ENCODE assay signal across 24 cellular contexts in genomic region chr4:180635276-180635675, GRCh38.
DNase-seq lines count a peak whose midpoint lies in the region; ATAC-seq and TF ChIP-seq lines count a peak whose summit lies in the region.
"Had no signal": no experiment of that assay in that cellular context is flagged by ENCODE, and none has a peak within 500 bp of the region (broad histone marks: within the 10 kb centered on the region; RNA-seq: fewer than 3 reads in every experiment).

No MANE protein-coding gene starts in this region.

- no peaks in the 10 kb centered on the region for H3K4me1 ChIP-seq in mammary epithelial cell (ENCODE audit: insufficient read depth, low read length)
- peaks cover 3% of the 10 kb centered on the region for H3K4me1 ChIP-seq in neural progenitor cell
- H3K4me1 ChIP-seq in hepatocyte (ENCODE audit: insufficient read depth): no peaks in the 10 kb centered on the region
- H3K4me1 ChIP-seq in psoas muscle: no peaks in the 10 kb centered on the region
- H3K4me1 ChIP-seq: pancreas had no signal

- H3K4me2 ChIP-seq in mammary epithelial cell (ENCODE audit: insufficient read depth, low read depth, low read length): no peak overlapping the region
- H3K4me2 ChIP-seq in neural progenitor cell: no peak overlapping the region
- no peak overlapping the region for H3K4me2 ChIP-seq in hepatocyte

- TF ChIP-seq CTCF in mammary epithelial cell (conservative IDR thresholded peaks at IDR 0.05 in 1 of 2, IDR thresholded peaks at IDR 0.05 in 1 of 2; ENCODE audit: extremely low read depth in 1 of 2, insufficient read depth in 1 of 2, low read depth in 1 of 2, low read length in 2 of 2) (no peak), neural progenitor cell (IDR thresholded peaks at IDR 0.05) (no peak), hepatocyte (IDR thresholded peaks at IDR 0.05; ENCODE audit: poor library complexity) (no peak), endothelial cell (IDR thresholded peaks at IDR 0.05; ENCODE audit: unreplicated experiment) (no peak), psoas muscle (IDR thresholded peaks at IDR 0.05) (no peak)

- H2AFZ ChIP-seq in mammary epithelial cell (ENCODE audit: low read depth, low read length): peak overlapping the region; percentile 33
- H2AFZ ChIP-seq in neural progenitor cell (replicated peaks): peak overlapping the region; percentile 76
- H2AFZ ChIP-seq in hepatocyte: no peak overlapping the region

- dilution Hi-C loops in mammary epithelial cell (cut with HindIII; ENCODE audit: low sequenced_read_pairs): no loop called here

- no peak overlapping the region for H3K9ac ChIP-seq in mammary epithelial cell (ENCODE audit: insufficient read depth, low read length)
- H3K9ac ChIP-seq in neural progenitor cell: no peak overlapping the region

- H3K4me3 Mint-ChIP-seq in neural progenitor cell: no peak overlapping the region
- no peak overlapping the region for H3K4me3 Mint-ChIP-seq in endothelial cell (ENCODE audit: unreplicated experiment)
- H3K4me3 Mint-ChIP-seq: activated CD4-positive, alpha-beta T cell treated with anti-CD3 and anti-CD28 coated beads, Interleukin-2, amount 10 ng/mL, durations not matched to agents 7 days and 5 days; activated naive CD8-positive, alpha-beta T cell treated with anti-CD3 and anti-CD28 coated beads, Interleukin-2, amount 10 ng/mL, durations not matched to agents 7 days and 5 days; CD8-positive, alpha-beta T cell; dendritic cell treated with granulocyte-macrophage colony-stimulating factor and Interleukin-4, amounts not matched to agents 40 ng/mL and 50 ng/mL, for 4 days; naive B cell had no signal

- no TSS peak for BruUV-seq in mammary epithelial cell (replicated peaks; lab: Mats Ljungman, UMichigan)

- H3F3A ChIP-seq in neural progenitor cell (ENCODE audit: low read depth): no peaks in the 10 kb centered on the region

- no peak for ATAC-seq in psoas muscle
- ATAC-seq: CD8-positive, alpha-beta T cell; pancreas had no signal

- CTCF ChIA-PET in mammary epithelial cell (lab: Charles Lee; ENCODE audit: low non-redundant PET): no interaction called here

- intact Hi-C loops in mammary epithelial cell (cut with micrococcal nuclease): no loop called here
- intact Hi-C loops in psoas muscle (cut with DNase I): no loop called here

- no peaks in the 10 kb centered on the region for H3K9me3 ChIP-seq in mammary epithelial cell (replicated peaks; ENCODE audit: insufficient read depth, low read length)
- no peaks in the 10 kb centered on the region for H3K9me3 ChIP-seq in neural progenitor cell (ENCODE audit: low read depth)
- H3K9me3 ChIP-seq in hepatocyte (ENCODE audit: low read depth): no peaks in the 10 kb centered on the region
- H3K9me3 ChIP-seq in psoas muscle: no peaks in the 10 kb centered on the region
- H3K9me3 ChIP-seq: pancreas had no signal

- H3K27me3 ChIP-seq in mammary epithelial cell (ENCODE audit: insufficient read depth, low read length) (peaks cover 4% of the 10 kb centered on the region), neural progenitor cell (no peaks in the 10 kb centered on the region), hepatocyte (no peaks in the 10 kb centered on the region), psoas muscle (ENCODE audit: insufficient read depth in 3 of 3, low read length in 2 of 3) (no peaks in the 10 kb centered on the region)

- 45% methylated on average over 8 of the region's 8 CpGs for WGBS in mammary epithelial cell (ENCODE audit: low coverage, missing lambda C conversion rate)
- 68% methylated on average over 8 of the region's 8 CpGs for WGBS in hepatocyte (ENCODE audit: low lambda C conversion rate, missing lambda C conversion rate)
- 62 to 73% (median 71%) methylated on average over 8 of the region's 8 CpGs for WGBS in psoas muscle, 3 donors

- H3K27ac Mint-ChIP-seq in neural progenitor cell (peak overlapping the region; percentile 92), endothelial cell (ENCODE audit: unreplicated experiment) (no peak overlapping the region)
- H3K27ac Mint-ChIP-seq: activated CD4-positive, alpha-beta T cell treated with anti-CD3 and anti-CD28 coated beads, Interleukin-2, amount 10 ng/mL, durations not matched to agents 7 days and 5 days; activated naive CD8-positive, alpha-beta T cell treated with anti-CD3 and anti-CD28 coated beads, Interleukin-2, amount 10 ng/mL, durations not matched to agents 7 days and 5 days; activated T-helper 2 cell treated with anti-CD3 and anti-CD28 coated beads, Interferon-gamma antibody, Interleukin-2, Interleukin-4, amounts not matched to agents 10 μg/mL and 5 μg/mL and 100 μg/mL, durations not matched to agents 14 hours and 24 hours and 36 hours; CD8-positive, alpha-beta T cell; dendritic cell treated with granulocyte-macrophage colony-stimulating factor and Interleukin-4, amounts not matched to agents 40 ng/mL and 50 ng/mL, for 4 days; naive B cell had no signal

- H3K36me3 Mint-ChIP-seq in neural progenitor cell (no peaks in the 10 kb centered on the region), endothelial cell (ENCODE audit: low read depth, unreplicated experiment) (no peaks in the 10 kb centered on the region)
- H3K36me3 Mint-ChIP-seq: activated naive CD8-positive, alpha-beta T cell treated with anti-CD3 and anti-CD28 coated beads, Interleukin-2, amount 10 ng/mL, durations not matched to agents 7 days and 5 days; CD8-positive, alpha-beta T cell; naive B cell had no signal

- no peaks in the 10 kb centered on the region for H3K9me2 ChIP-seq in hepatocyte (replicated peaks; ENCODE audit: insufficient read depth)

- H3K27ac ChIP-seq in mammary epithelial cell (ENCODE audit: insufficient read depth, low read depth, low read length) (no peak overlapping the region), neural progenitor cell (no peak overlapping the region), hepatocyte (no peak overlapping the region), psoas muscle (no peak overlapping the region)
- H3K27ac ChIP-seq: pancreas had no signal

- H4K20me1 ChIP-seq in mammary epithelial cell (ENCODE audit: insufficient read depth, low read length): no peaks in the 10 kb centered on the region
- H4K20me1 ChIP-seq in neural progenitor cell (ENCODE audit: low read depth): no peaks in the 10 kb centered on the region
- no peaks in the 10 kb centered on the region for H4K20me1 ChIP-seq in hepatocyte (ENCODE audit: insufficient read depth, poor library complexity, severe bottlenecking)

- H3K4me1 Mint-ChIP-seq in neural progenitor cell (peaks cover 56% of the 10 kb centered on the region), endothelial cell (ENCODE audit: unreplicated experiment) (peaks cover 3% of the 10 kb centered on the region)
- H3K4me1 Mint-ChIP-seq: activated CD4-positive, alpha-beta T cell treated with anti-CD3 and anti-CD28 coated beads, Interleukin-2, amount 10 ng/mL, durations not matched to agents 7 days and 5 days; activated naive CD8-positive, alpha-beta T cell treated with anti-CD3 and anti-CD28 coated beads, Interleukin-2, amount 10 ng/mL, durations not matched to agents 7 days and 5 days; naive B cell had no signal

- in situ Hi-C loops in mammary epithelial cell (cut with MboI; ENCODE audit: low sequenced_read_pairs in 2 of 2): no loop called here

- DNase-seq in Daoy (ENCODE audit: low read depth) (peak; percentile 53), NCI-H526 treated with DMSO at 0.1 percent for 48 hours (lab: John Stamatoyannopoulos, UW) (peak; percentile 9), mammary epithelial cell (peak; percentile 21), neural progenitor cell (ENCODE audit: low spot score) (peak; percentile 31), hepatocyte (ENCODE audit: low spot score) (no peak), endothelial cell (ENCODE audit: low spot score) (no peak), psoas muscle (no peak)
- DNase-seq in activated CD8-positive, alpha-beta memory T cell treated with anti-CD3 and anti-CD28 coated beads, Interleukin-2, amount 50 U/mL, for 48 hours: no peak
- DNase-seq: activated CD4-positive, alpha-beta T cell treated with anti-CD3 and anti-CD28 coated beads, Interleukin-2, amount 10 ng/mL, durations not matched to agents 7 days and 5 days; activated naive CD8-positive, alpha-beta T cell treated with anti-CD3 and anti-CD28 coated beads, Interleukin-2, amount 10 ng/mL, durations not matched to agents 7 days and 5 days; CD8-positive, alpha-beta T cell; foreskin fibroblast; GOT3; Kasumi-1; mesenchymal stem cell; naive B cell; NCI-H1417; NCI-H2107; NCI-H510A; pancreas; stimulated activated naive CD4-positive, alpha-beta T cell; SW 1271 had no signal

- H3K4me3 ChIP-seq in mammary epithelial cell (replicated peaks in 1 of 3; ENCODE audit: insufficient read depth in 1 of 3, low read depth in 2 of 3, low read length in 3 of 3): no peak overlapping the region
- H3K4me3 ChIP-seq in neural progenitor cell: no peak overlapping the region
- H3K4me3 ChIP-seq in hepatocyte: no peak overlapping the region
- H3K4me3 ChIP-seq in psoas muscle: no peak overlapping the region
- H3K4me3 ChIP-seq: pancreas had no signal

- H3K36me3 ChIP-seq in mammary epithelial cell (ENCODE audit: insufficient read depth, low read length) (no peaks in the 10 kb centered on the region), neural progenitor cell (no peaks in the 10 kb centered on the region), hepatocyte (replicated peaks; ENCODE audit: insufficient read depth, low read depth) (no peaks in the 10 kb centered on the region), psoas muscle (ENCODE audit: insufficient read depth in 1 of 2, low read depth in 1 of 2) (no peaks in the 10 kb centered on the region)
- H3K36me3 ChIP-seq: pancreas had no signal

- H3K27me3 Mint-ChIP-seq in neural progenitor cell (ENCODE audit: insufficient read depth, low read depth) (no peaks in the 10 kb centered on the region), endothelial cell (ENCODE audit: unreplicated experiment) (no peaks in the 10 kb centered on the region)
- H3K27me3 Mint-ChIP-seq: activated CD4-positive, alpha-beta T cell treated with anti-CD3 and anti-CD28 coated beads, Interleukin-2, amount 10 ng/mL, durations not matched to agents 7 days and 5 days; dendritic cell treated with granulocyte-macrophage colony-stimulating factor and Interleukin-4, amounts not matched to agents 40 ng/mL and 50 ng/mL, for 4 days; naive B cell had no signal

- H3K9me3 Mint-ChIP-seq in neural progenitor cell (no peaks in the 10 kb centered on the region), endothelial cell (ENCODE audit: unreplicated experiment) (no peaks in the 10 kb centered on the region)
- H3K9me3 Mint-ChIP-seq: activated CD4-positive, alpha-beta T cell treated with anti-CD3 and anti-CD28 coated beads, Interleukin-2, amount 10 ng/mL, durations not matched to agents 7 days and 5 days; activated naive CD8-positive, alpha-beta T cell treated with anti-CD3 and anti-CD28 coated beads, Interleukin-2, amount 10 ng/mL, durations not matched to agents 7 days and 5 days; activated T-helper 2 cell treated with anti-CD3 and anti-CD28 coated beads, Interferon-gamma antibody, Interleukin-2, Interleukin-4, amounts not matched to agents 10 μg/mL and 5 μg/mL and 100 μg/mL, durations not matched to agents 14 hours and 24 hours and 36 hours; CD8-positive, alpha-beta T cell; dendritic cell treated with granulocyte-macrophage colony-stimulating factor and Interleukin-4, amounts not matched to agents 40 ng/mL and 50 ng/mL, for 4 days had no signal

- H3K79me2 ChIP-seq in mammary epithelial cell (ENCODE audit: insufficient read depth, low read length): no peaks in the 10 kb centered on the region
- no peaks in the 10 kb centered on the region for H3K79me2 ChIP-seq in neural progenitor cell (ENCODE audit: low read depth)
- H3K79me2 ChIP-seq in hepatocyte: no peaks in the 10 kb centered on the region

Comparison
In these comparisons a context has a peak if more than half of its experiments do, and no peak if none do; other contexts are left out.
1. DNase-seq: peak in Daoy (single experiment), NCI-H526 treated with DMSO at 0.1 percent for 48 hours (single experiment), mammary epithelial cell (single experiment) and neural progenitor cell (single experiment); none in activated CD8-positive, alpha-beta memory T cell treated with anti-CD3 and anti-CD28 coated beads, Interleukin-2, amount 50 U/mL, for 48 hours (single experiment), hepatocyte (single experiment), endothelial cell (single experiment) and psoas muscle (0 of 2).